12 cellular contexts compared by ENCODE assay signal in genomic region chr7:50781371-50781770, GRCh38. TPM values are rescaled to one million over a fixed set of nuclear protein-coding genes. Genes with fewer than 3 reads are reported as not detected.
DNase-seq lines count a peak whose midpoint lies in the region; ATAC-seq, FAIRE-seq and TF ChIP-seq lines count a peak whose summit lies in the region.
"Had no signal": no experiment of that assay in that cellular context is flagged by ENCODE, and none has a peak within 500 bp of the region (broad histone marks: within the 10 kb centered on the region; RNA-seq: fewer than 3 reads in every experiment).

No MANE protein-coding gene starts in this region.

- no peak overlapping the region for H3K4me2 ChIP-seq in parathyroid adenoma (ENCODE audit: low read length)

- H2AFZ ChIP-seq in parathyroid adenoma: peak overlapping the region; percentile 84

- H3K36me3 Mint-ChIP-seq in central memory CD8-positive, alpha-beta T cell (ENCODE audit: insufficient read depth): no peaks in the 10 kb centered on the region

- peak overlapping the region; percentile 33 for H3K4me3 Mint-ChIP-seq in central memory CD8-positive, alpha-beta T cell

- peak overlapping the region; percentile 14 for H3K9ac ChIP-seq in parathyroid adenoma

- no peak for TF ChIP-seq CTCF in parathyroid adenoma (IDR thresholded peaks at IDR 0.05)

- DNase-seq in G401 (ENCODE audit: low spot score): peak; percentile 75
- peak; percentile 34 for DNase-seq in SW480 (ENCODE audit: low spot score)
- no peak for DNase-seq in central memory CD8-positive, alpha-beta T cell (ENCODE audit: low spot score in 2 of 2)
- no peak for DNase-seq in Right ventricle myocardium superior
- no peak for DNase-seq in GM19239 (ENCODE audit: insufficient read length, low spot score)
- DNase-seq: activated CD4-positive, CD25-positive, alpha-beta regulatory T cell treated with anti-CD3 and anti-CD28 coated beads, Interleukin-2, amount 50 U/mL, for 72 hours; DND-41; uterus had no signal

- H3K4me1 Mint-ChIP-seq in central memory CD8-positive, alpha-beta T cell: peaks cover 9% of the 10 kb centered on the region

- no peak overlapping the region for H3K27ac Mint-ChIP-seq in central memory CD8-positive, alpha-beta T cell (ENCODE audit: low read depth)

- no peak overlapping the region for H3K27ac ChIP-seq in parathyroid adenoma

- peaks cover 7% of the 10 kb centered on the region for H3K4me1 ChIP-seq in parathyroid adenoma
- H3K4me1 ChIP-seq: uterus had no signal

- intact Hi-C loops in Right ventricle myocardium superior (cut with DNase I): loop anchor here (10.0 kb wide), 1 partner anchor 363 kb away; no protein-coding TSS in a partner anchor

- peaks cover 67% of the 10 kb centered on the region for H3K27me3 Mint-ChIP-seq in central memory CD8-positive, alpha-beta T cell

- no peak for FAIRE-seq in GM19239 (lab: Jason Lieb, UNC)

- H3K4me3 ChIP-seq in parathyroid adenoma (ENCODE audit: low read depth, low read length): peak overlapping the region; percentile 12
- H3K4me3 ChIP-seq: K562 had no signal

- ATAC-seq in central memory CD8-positive, alpha-beta T cell (replicated peaks; ENCODE audit: extremely low read depth, poor library complexity, severe bottlenecking): peak; percentile 14
- ATAC-seq in GM19463 (IDR thresholded peaks at IDR 0.05; ENCODE audit: unreplicated experiment) (no peak), Right ventricle myocardium superior (ENCODE audit: poor library complexity) (no peak)
- no peak for ATAC-seq in activated CD4-positive, CD25-positive, alpha-beta regulatory T cell treated with anti-CD3 and anti-CD28 coated beads, Interleukin-2, amount 50 U/mL, for 24 hours
- ATAC-seq: K562 had no signal

- H3K27me3 ChIP-seq in parathyroid adenoma (ENCODE audit: control insufficient read depth, insufficient read depth, low read length): no peaks in the 10 kb centered on the region
- H3K27me3 ChIP-seq: uterus had no signal

- no peaks in the 10 kb centered on the region for H3K36me3 ChIP-seq in parathyroid adenoma (ENCODE audit: control insufficient read depth, insufficient read depth, low read length)
- H3K36me3 ChIP-seq: uterus had no signal

- H3K9me3 ChIP-seq in parathyroid adenoma (ENCODE audit: control insufficient read depth, low read length): no peaks in the 10 kb centered on the region
- H3K9me3 ChIP-seq: uterus had no signal

- in situ Hi-C loops in G401 (cut with HindIII; ENCODE audit: low sequenced_read_pairs): no loop called here

- no peaks in the 10 kb centered on the region for H3K9me3 Mint-ChIP-seq in central memory CD8-positive, alpha-beta T cell

- H3K79me2 ChIP-seq in parathyroid adenoma: peaks cover 5% of the 10 kb centered on the region

RNA-seq across cellular contexts. Expression of gene GRB10, which starts 1.3 kb away (rescaled TPM):
- not detected in 2 replicates for total RNA-seq in G401 (2014; rRNA removed; shearing (Covaris generic))
- 32.2 TPM for total RNA-seq in Right ventricle myocardium superior

Comparison
In these comparisons a context has a peak if more than half of its experiments do, and no peak if none do; other contexts are left out.
1. DNase-seq: peak in G401 (single experiment) and SW480 (single experiment); none in central memory CD8-positive, alpha-beta T cell (0 of 2), Right ventricle myocardium superior (single experiment) and GM19239 (single experiment).
2. RNA of gene GRB10, which starts 1.3 kb away (total RNA-seq): 32.2 TPM in Right ventricle myocardium superior (single experiment); not detected in G401; every median in the first group is over 10 times any median in the second.